ENCODE assay signal across 1 cellular context in the genomic region with DNA sequence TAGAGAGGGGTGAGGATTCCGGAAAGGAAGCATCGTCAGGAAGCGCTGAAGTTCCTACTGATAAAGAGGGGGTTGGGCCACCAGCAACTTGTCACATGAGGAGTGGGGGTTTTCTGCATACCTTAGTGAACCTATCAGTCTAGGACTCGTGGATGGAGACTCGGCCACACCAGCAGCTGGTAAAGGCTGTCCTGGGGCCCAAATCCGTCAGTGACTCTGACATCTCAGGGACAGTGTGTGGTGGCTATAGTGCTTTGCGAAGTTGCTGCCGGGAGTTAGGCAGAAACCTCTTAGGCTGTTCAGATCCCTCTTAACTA.
TF ChIP-seq lines count a peak whose summit lies in the region.

No MANE protein-coding gene starts in this region.

TF ChIP-seq in SK-N-SH, 30 proteins besides CTCF, POLR2A, EP300 and RAD21 (continued from another document):
- TF ChIP-seq, protein P1, sequence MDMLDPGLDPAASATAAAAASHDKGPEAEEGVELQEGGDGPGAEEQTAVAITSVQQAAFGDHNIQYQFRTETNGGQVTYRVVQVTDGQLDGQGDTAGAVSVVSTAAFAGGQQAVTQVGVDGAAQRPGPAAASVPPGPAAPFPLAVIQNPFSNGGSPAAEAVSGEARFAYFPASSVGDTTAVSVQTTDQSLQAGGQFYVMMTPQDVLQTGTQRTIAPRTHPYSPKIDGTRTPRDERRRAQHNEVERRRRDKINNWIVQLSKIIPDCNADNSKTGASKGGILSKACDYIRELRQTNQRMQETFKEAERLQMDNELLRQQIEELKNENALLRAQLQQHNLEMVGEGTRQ (IDR thresholded peaks at IDR 0.05; ENCODE audit: borderline replicate concordance, low read depth, low read length), result no peak
- no peak for TF ChIP-seq FOXJ3 (CRISPR knock-in tag; IDR thresholded peaks at IDR 0.05)
- TF ChIP-seq TEAD4 (IDR thresholded peaks at IDR 0.05; ENCODE audit: borderline replicate concordance, insufficient read depth), result no peak
- no peak for TF ChIP-seq NRF1 (IDR thresholded peaks at IDR 0.05; ENCODE audit: low read depth, low read length)
- no peak for TF ChIP-seq RFX5 (IDR thresholded peaks at IDR 0.05; ENCODE audit: low read length)
- TF ChIP-seq, protein P2, sequence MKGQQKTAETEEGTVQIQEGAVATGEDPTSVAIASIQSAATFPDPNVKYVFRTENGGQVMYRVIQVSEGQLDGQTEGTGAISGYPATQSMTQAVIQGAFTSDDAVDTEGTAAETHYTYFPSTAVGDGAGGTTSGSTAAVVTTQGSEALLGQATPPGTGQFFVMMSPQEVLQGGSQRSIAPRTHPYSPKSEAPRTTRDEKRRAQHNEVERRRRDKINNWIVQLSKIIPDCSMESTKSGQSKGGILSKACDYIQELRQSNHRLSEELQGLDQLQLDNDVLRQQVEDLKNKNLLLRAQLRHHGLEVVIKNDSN (IDR thresholded peaks at IDR 0.05; ENCODE audit: borderline replicate concordance, low read depth), result no peak
- no peak for TF ChIP-seq FOSL2 (IDR thresholded peaks at IDR 0.05; ENCODE audit: borderline replicate concordance, low read depth)
- no peak for TF ChIP-seq ELF1 (IDR thresholded peaks at IDR 0.05)
